In genomic region chr3:159860727-159861126, GRCh38 we compare ENCODE assay signal across 14 cellular contexts. TPM values are rescaled to one million over a fixed set of nuclear protein-coding genes. Genes with fewer than 3 reads are reported as not detected.
DNase-seq lines count a peak whose midpoint lies in the region; ATAC-seq and TF ChIP-seq lines count a peak whose summit lies in the region.
"Had no signal": no experiment of that assay in that cellular context is flagged by ENCODE, and none has a peak within 500 bp of the region (broad histone marks: within the 10 kb centered on the region; RNA-seq: fewer than 3 reads in every experiment).

No MANE protein-coding gene starts in this region.

- no peaks in the 10 kb centered on the region for H3K27me3 ChIP-seq in psoas muscle (ENCODE audit: insufficient read depth in 3 of 3, low read length in 2 of 3)
- H3K27me3 ChIP-seq: ascending aorta, upper lobe of left lung had no signal

- H3K9me3 ChIP-seq in psoas muscle, result no peaks in the 10 kb centered on the region
- H3K9me3 ChIP-seq: ascending aorta, prostate gland, upper lobe of left lung had no signal

- peaks cover 88% of the 10 kb centered on the region for H3K4me1 ChIP-seq in psoas muscle
- H3K4me1 ChIP-seq: prostate gland had no signal

- ATAC-seq in GM21737 (IDR thresholded peaks at IDR 0.05; ENCODE audit: unreplicated experiment) (peak; percentile 45), psoas muscle (no peak), GM21528 (IDR thresholded peaks at IDR 0.05; ENCODE audit: low FRiP score, unreplicated experiment) (no peak), HG02884 (IDR thresholded peaks at IDR 0.05; ENCODE audit: unreplicated experiment) (no peak), GM21381 (IDR thresholded peaks at IDR 0.05; ENCODE audit: unreplicated experiment) (no peak)
- ATAC-seq: CD8-positive, alpha-beta T cell had no signal

- peaks cover 0 to 16% of the 10 kb centered on the region in 2 donors for H3K36me3 ChIP-seq in psoas muscle (ENCODE audit: insufficient read depth in 1 of 2, low read depth in 1 of 2)
- H3K36me3 ChIP-seq: ascending aorta, prostate gland, upper lobe of left lung had no signal

- intact Hi-C loops in psoas muscle (cut with DNase I), result no loop called here

- TF ChIP-seq CTCF in psoas muscle (IDR thresholded peaks at IDR 0.05), result no peak

- DNase-seq in NCI-H2171 (lab: John Stamatoyannopoulos, UW) (peak; percentile 39), dermis blood vessel endothelial cell (peak; percentile 93), psoas muscle (no peak), SW480 (ENCODE audit: low spot score) (no peak)
- DNase-seq: activated CD8-positive, alpha-beta memory T cell treated with anti-CD3 and anti-CD28 coated beads, Interleukin-2, amount 50 U/mL, for 48 hours; CD8-positive, alpha-beta T cell; NCI-H1048; upper lobe of left lung had no signal

- H3K4me3 ChIP-seq in psoas muscle, result peak overlapping the region; percentile 73
- H3K4me3 ChIP-seq: ascending aorta, prostate gland, upper lobe of left lung had no signal

- 30 to 43% (median 33%) methylated on average over 1 of the region's 1 CpG for WGBS in psoas muscle, 3 donors

- peak overlapping the region; percentile 65 for H3K27ac ChIP-seq in psoas muscle
- H3K27ac ChIP-seq: ascending aorta, prostate gland had no signal

RNA-seq across cellular contexts. Expression of gene SCHIP1, which starts 21.1 kb away (rescaled TPM):
- total RNA-seq in dermis blood vessel endothelial cell, result 13.4 and 27.7 TPM in 2 replicates
- total RNA-seq in psoas muscle, result 100 to 1,000 TPM in 2 of 4 donors, 10 to 100 TPM in 2; 49.1 to 206 (median 90.3) TPM
- 100 to 1,000 TPM in 1 of 3 donors, 10 to 100 TPM in 2; 27.1 to 129 (median 68.6) TPM for polyA plus RNA-seq in psoas muscle
- total RNA-seq: CD8-positive, alpha-beta T cell had no signal

Comparison
In these comparisons a context has a peak if more than half of its experiments do, and no peak if none do; other contexts are left out.
1. DNase-seq: peak in NCI-H2171 (single experiment) and dermis blood vessel endothelial cell (single experiment); none in psoas muscle (0 of 2) and SW480 (single experiment).